In the genomic region with DNA sequence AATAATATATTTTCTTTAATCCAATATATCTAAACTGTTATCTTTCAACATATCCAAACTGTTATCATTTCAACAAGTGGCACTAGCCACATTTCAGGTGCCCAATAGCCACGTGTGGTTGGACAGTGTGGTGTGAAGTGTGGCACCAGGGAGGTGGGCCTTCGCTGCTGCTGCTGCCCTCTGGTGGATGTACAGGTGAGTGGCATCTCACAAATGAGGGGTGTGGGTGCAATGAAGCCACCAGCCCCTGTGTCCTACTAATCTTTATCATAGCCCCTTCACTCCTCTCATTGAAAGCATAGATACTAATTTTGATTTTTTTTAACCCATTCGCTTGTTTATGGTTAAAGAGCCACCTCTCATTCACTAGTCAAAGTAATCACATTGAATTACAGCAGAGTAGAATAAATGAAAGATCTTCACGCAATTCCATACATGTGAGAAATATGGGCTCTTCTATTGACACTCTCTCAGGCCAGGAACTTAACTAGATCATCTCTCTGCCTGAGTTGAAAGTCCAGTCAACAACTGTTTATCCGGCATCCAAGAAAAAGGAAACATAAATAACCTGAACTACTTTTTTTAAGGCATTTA, we compare ENCODE assay signal across 8 cellular contexts.
DNase-seq lines count a peak whose midpoint lies in the region; ATAC-seq and TF ChIP-seq lines count a peak whose summit lies in the region.

No MANE protein-coding gene starts in this region.

- no peaks in the 10 kb centered on the region for H4K20me1 ChIP-seq in GM23338 (replicated peaks; ENCODE audit: insufficient read depth)
- no peaks in the 10 kb centered on the region for H4K20me1 ChIP-seq in OCI-LY3 (ENCODE audit: insufficient read depth, low read length)

- peaks cover 27% of the 10 kb centered on the region for H3K9me3 Mint-ChIP-seq in GM23338
- H3K9me3 Mint-ChIP-seq in chondrocyte (ENCODE audit: low read depth) = no peaks in the 10 kb centered on the region

- H2AFZ ChIP-seq in GM23338 = no peak overlapping the region
- no peak overlapping the region for H2AFZ ChIP-seq in OCI-LY3 (ENCODE audit: low read depth, low read length)

- peak; percentile 86 for ATAC-seq in GM23338

- H3K27me3 ChIP-seq in GM23338 (ENCODE audit: insufficient read depth) (no peaks in the 10 kb centered on the region), OCI-LY3 (ENCODE audit: low read depth, low read length) (no peaks in the 10 kb centered on the region), neutrophil (peaks cover 1% of the 10 kb centered on the region)

- H3K4me3 ChIP-seq in GM23338 (no peak overlapping the region), OCI-LY3 (ENCODE audit: low read length) (no peak overlapping the region), neutrophil (ENCODE audit: low read depth in 1 of 2, low read length in 1 of 2) (no peak overlapping the region)

- peak; percentile 80 to 95 for TF ChIP-seq CTCF in GM23338 (conservative IDR thresholded peaks at IDR 0.05; ENCODE audit: low read depth in 2 of 2)
- TF ChIP-seq CTCF in OCI-LY3 (IDR thresholded peaks at IDR 0.05; ENCODE audit: low read depth, low read length) = peak; percentile 63
- TF ChIP-seq CTCF in chondrocyte (IDR thresholded peaks at IDR 0.05) = peak; percentile 83
- peak; percentile 15 for TF ChIP-seq CTCF in neutrophil (IDR thresholded peaks at IDR 0.05)

- H3F3A ChIP-seq in GM23338 (replicated peaks; ENCODE audit: low read depth) = no peaks in the 10 kb centered on the region

- H3K9me3 ChIP-seq in OCI-LY3 (ENCODE audit: insufficient read depth, low read length) (no peaks in the 10 kb centered on the region), neutrophil (no peaks in the 10 kb centered on the region)

- H3K36me3 Mint-ChIP-seq in GM23338 (ENCODE audit: low read depth) (peaks cover 20% of the 10 kb centered on the region), chondrocyte (ENCODE audit: low read depth) (no peaks in the 10 kb centered on the region)

- H3K36me3 ChIP-seq in GM23338 (ENCODE audit: insufficient read depth) = no peaks in the 10 kb centered on the region
- H3K36me3 ChIP-seq in OCI-LY3 (replicated peaks; ENCODE audit: low read depth, low read length) = no peaks in the 10 kb centered on the region
- H3K36me3 ChIP-seq in neutrophil = no peaks in the 10 kb centered on the region

- no peak overlapping the region for H3K9ac ChIP-seq in OCI-LY3 (ENCODE audit: low read length)

- no peak overlapping the region for H3K4me2 ChIP-seq in GM23338
- no peak overlapping the region for H3K4me2 ChIP-seq in OCI-LY3 (ENCODE audit: low read length)

- H3K27me3 Mint-ChIP-seq in GM23338 (ENCODE audit: insufficient read depth, low read depth, poor library complexity) = no peaks in the 10 kb centered on the region
- peaks cover 7% of the 10 kb centered on the region for H3K27me3 Mint-ChIP-seq in chondrocyte (ENCODE audit: low read depth)

- H3K4me3 Mint-ChIP-seq in GM23338 (no peak overlapping the region), chondrocyte (ENCODE audit: unreplicated experiment) (no peak overlapping the region)

- H3K4me1 Mint-ChIP-seq in GM23338 = peaks cover 7% of the 10 kb centered on the region
- no peaks in the 10 kb centered on the region for H3K4me1 Mint-ChIP-seq in chondrocyte (ENCODE audit: low read depth)

- no peaks in the 10 kb centered on the region for H3K4me1 ChIP-seq in GM23338 (ENCODE audit: insufficient read depth)
- no peaks in the 10 kb centered on the region for H3K4me1 ChIP-seq in OCI-LY3 (ENCODE audit: low read length)
- H3K4me1 ChIP-seq in neutrophil (ENCODE audit: control insufficient read depth in 1 of 2, insufficient read depth in 1 of 2, low read depth in 1 of 2, low read length in 1 of 2) = no peaks in the 10 kb centered on the region

- H3K9me2 ChIP-seq in GM23338 (ENCODE audit: insufficient read depth) = peaks cover 5% of the 10 kb centered on the region; the same call in 1 of the 2 replicates

- no peak overlapping the region for H3K27ac Mint-ChIP-seq in GM23338
- no peak overlapping the region for H3K27ac Mint-ChIP-seq in chondrocyte (ENCODE audit: unreplicated experiment)

- DNase-seq in NCI-H345 (lab: John Stamatoyannopoulos, UW) = peak; percentile 13
- no peak for DNase-seq in NCI-H345 treated with DMSO at 0.1 percent for 48 hours (lab: John Stamatoyannopoulos, UW; ENCODE audit: unreplicated experiment)
- DNase-seq in GM23338 (ENCODE audit: low spot score) = peak; percentile 59
- no peak for DNase-seq in chondrocyte (ENCODE audit: low spot score)
- DNase-seq in GF-D8 (lab: John Stamatoyannopoulos, UW) = no peak
- no peak for DNase-seq in amniotic stem cell (lab: John Stamatoyannopoulos, UW)

- H3K27ac ChIP-seq in GM23338 (ENCODE audit: low read depth) = no peak overlapping the region
- no peak overlapping the region for H3K27ac ChIP-seq in OCI-LY3 (ENCODE audit: low read length)
- H3K27ac ChIP-seq in neutrophil = no peak overlapping the region

- H3K79me2 ChIP-seq in GM23338 (replicated peaks; ENCODE audit: insufficient read depth) (no peaks in the 10 kb centered on the region), OCI-LY3 (ENCODE audit: low read length) (no peaks in the 10 kb centered on the region)

TF ChIP-seq in GM23338, 12 proteins besides CTCF, POLR2A, EP300 and RAD21 (continues in another document):
- TF ChIP-seq ZNF114 (CRISPR knock-in tag; IDR thresholded peaks at IDR 0.05) (no peak), ZNF331 (CRISPR knock-in tag; IDR thresholded peaks at IDR 0.05; ENCODE audit: low read depth) (no peak), EZH2phosphoT487 (IDR thresholded peaks at IDR 0.05; ENCODE audit: unreplicated experiment) (no peak), CREB1 (CRISPR knock-in tag; IDR thresholded peaks at IDR 0.05; ENCODE audit: low read depth) (no peak), JUNB (IDR thresholded peaks at IDR 0.05; ENCODE audit: unreplicated experiment) (no peak), STAT1 (IDR thresholded peaks at IDR 0.05; ENCODE audit: unreplicated experiment) (no peak), POLR2AphosphoS5 (IDR thresholded peaks at IDR 0.05; ENCODE audit: low read depth) (no peak), NANOG (IDR thresholded peaks at IDR 0.05; ENCODE audit: borderline replicate concordance) (no peak), EZH2 (IDR thresholded peaks at IDR 0.05; ENCODE audit: low read depth, unreplicated experiment) (no peak)
- TF ChIP-seq, protein P1, sequence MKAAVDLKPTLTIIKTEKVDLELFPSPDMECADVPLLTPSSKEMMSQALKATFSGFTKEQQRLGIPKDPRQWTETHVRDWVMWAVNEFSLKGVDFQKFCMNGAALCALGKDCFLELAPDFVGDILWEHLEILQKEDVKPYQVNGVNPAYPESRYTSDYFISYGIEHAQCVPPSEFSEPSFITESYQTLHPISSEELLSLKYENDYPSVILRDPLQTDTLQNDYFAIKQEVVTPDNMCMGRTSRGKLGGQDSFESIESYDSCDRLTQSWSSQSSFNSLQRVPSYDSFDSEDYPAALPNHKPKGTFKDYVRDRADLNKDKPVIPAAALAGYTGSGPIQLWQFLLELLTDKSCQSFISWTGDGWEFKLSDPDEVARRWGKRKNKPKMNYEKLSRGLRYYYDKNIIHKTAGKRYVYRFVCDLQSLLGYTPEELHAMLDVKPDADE (IDR thresholded peaks at IDR 0.05) = no peak
- TF ChIP-seq, protein P2, sequence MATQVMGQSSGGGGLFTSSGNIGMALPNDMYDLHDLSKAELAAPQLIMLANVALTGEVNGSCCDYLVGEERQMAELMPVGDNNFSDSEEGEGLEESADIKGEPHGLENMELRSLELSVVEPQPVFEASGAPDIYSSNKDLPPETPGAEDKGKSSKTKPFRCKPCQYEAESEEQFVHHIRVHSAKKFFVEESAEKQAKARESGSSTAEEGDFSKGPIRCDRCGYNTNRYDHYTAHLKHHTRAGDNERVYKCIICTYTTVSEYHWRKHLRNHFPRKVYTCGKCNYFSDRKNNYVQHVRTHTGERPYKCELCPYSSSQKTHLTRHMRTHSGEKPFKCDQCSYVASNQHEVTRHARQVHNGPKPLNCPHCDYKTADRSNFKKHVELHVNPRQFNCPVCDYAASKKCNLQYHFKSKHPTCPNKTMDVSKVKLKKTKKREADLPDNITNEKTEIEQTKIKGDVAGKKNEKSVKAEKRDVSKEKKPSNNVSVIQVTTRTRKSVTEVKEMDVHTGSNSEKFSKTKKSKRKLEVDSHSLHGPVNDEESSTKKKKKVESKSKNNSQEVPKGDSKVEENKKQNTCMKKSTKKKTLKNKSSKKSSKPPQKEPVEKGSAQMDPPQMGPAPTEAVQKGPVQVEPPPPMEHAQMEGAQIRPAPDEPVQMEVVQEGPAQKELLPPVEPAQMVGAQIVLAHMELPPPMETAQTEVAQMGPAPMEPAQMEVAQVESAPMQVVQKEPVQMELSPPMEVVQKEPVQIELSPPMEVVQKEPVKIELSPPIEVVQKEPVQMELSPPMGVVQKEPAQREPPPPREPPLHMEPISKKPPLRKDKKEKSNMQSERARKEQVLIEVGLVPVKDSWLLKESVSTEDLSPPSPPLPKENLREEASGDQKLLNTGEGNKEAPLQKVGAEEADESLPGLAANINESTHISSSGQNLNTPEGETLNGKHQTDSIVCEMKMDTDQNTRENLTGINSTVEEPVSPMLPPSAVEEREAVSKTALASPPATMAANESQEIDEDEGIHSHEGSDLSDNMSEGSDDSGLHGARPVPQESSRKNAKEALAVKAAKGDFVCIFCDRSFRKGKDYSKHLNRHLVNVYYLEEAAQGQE (IDR thresholded peaks at IDR 0.05; ENCODE audit: unreplicated experiment) = no peak

Comparison
In these comparisons a context has a peak if more than half of its experiments do, and no peak if none do; other contexts are left out.
1. DNase-seq: peak in NCI-H345 (single experiment) and GM23338 (single experiment); none in NCI-H345 treated with DMSO at 0.1 percent for 48 hours (single experiment), chondrocyte (single experiment), GF-D8 (single experiment) and amniotic stem cell (single experiment).
2. CTCF ChIP-seq: peak in every context shown above with its lines; median percentile 88 in GM23338; 83 in chondrocyte; 63 in OCI-LY3; 15 in neutrophil.